ENCODE assay signal across 16 cellular contexts in genomic region chr16:65297453-65297852, GRCh38.
"Had no signal": no experiment of that assay in that cellular context is flagged by ENCODE, and none has a peak within 500 bp of the region (broad histone marks: within the 10 kb centered on the region; RNA-seq: fewer than 3 reads in every experiment).

No MANE protein-coding gene starts in this region.

- H3K4me2 ChIP-seq: SK-N-SH had no signal

- H3K27ac ChIP-seq: colonic mucosa, foreskin keratinocyte had no signal

- ATAC-seq: activated T-helper 17 cell treated with anti-CD3 and anti-CD28 coated beads, Interleukin-2, amount 50 U/mL, for 72 hours; foreskin keratinocyte; left lobe of liver; T-cell had no signal

- H3K36me3 ChIP-seq: colonic mucosa, heart left ventricle had no signal

- H3K4me3 ChIP-seq: colonic mucosa, heart left ventricle had no signal

- DNase-seq: activated CD4-positive, alpha-beta T cell treated with anti-CD3 and anti-CD28 coated beads for 1 hour; activated CD4-positive, alpha-beta T cell treated with anti-CD3 and anti-CD28 coated beads, Interleukin-2, amount 50 U/mL, for 4 hours; activated naive CD4-positive, alpha-beta T cell treated with Interleukin-2 at 50 U/mL for 16 hours; caudate nucleus; colonic mucosa; effector CD4-positive, alpha-beta T cell; foreskin keratinocyte; heart left ventricle; SK-N-SH; stimulated activated CD4-positive, alpha-beta T cell treated with anti-CD3 and anti-CD28 coated beads, Interleukin-15, amount 100 ng/mL, for 24 hours; stimulated activated CD4-positive, alpha-beta T cell treated with anti-CD3 and anti-CD28 coated beads, Interleukin-4, amount 100 ng/mL, for 1 hour; stimulated activated naive CD4-positive, alpha-beta T cell; T-cell; T-helper 9 cell had no signal

- H3K9me2 ChIP-seq: SK-N-SH had no signal

- H3K9me3 ChIP-seq: colonic mucosa, heart left ventricle, SK-N-SH had no signal

- H3K9ac ChIP-seq: SK-N-SH had no signal

- H3K27me3 ChIP-seq: colonic mucosa, foreskin keratinocyte, heart left ventricle had no signal

- H3K4me1 ChIP-seq: colonic mucosa, foreskin keratinocyte had no signal
